In genomic region chr9:95048225-95049087, GRCh38 we compare ENCODE assay signal across 8 cellular contexts.
DNase-seq lines count a peak whose midpoint lies in the region; ATAC-seq and TF ChIP-seq lines count a peak whose summit lies in the region.

No MANE protein-coding gene starts in this region.

- no peaks in the 10 kb centered on the region for H3K9me3 Mint-ChIP-seq in activated naive CD8-positive, alpha-beta T cell treated with anti-CD3 and anti-CD28 coated beads, Interleukin-2, amount 10 ng/mL, durations not matched to agents 7 days and 5 days

- no peaks in the 10 kb centered on the region for H3K9me3 ChIP-seq in right atrium auricular region
- H3K9me3 ChIP-seq in gastrocnemius medialis, result no peaks in the 10 kb centered on the region

- H3K27me3 ChIP-seq in right atrium auricular region, result no peaks in the 10 kb centered on the region
- no peaks in the 10 kb centered on the region for H3K27me3 ChIP-seq in gastrocnemius medialis

- H3K4me3 ChIP-seq in right atrium auricular region, result peak overlapping the region; percentile 36 to 55
- peak overlapping the region; percentile 59 to 69 (median 64) for H3K4me3 ChIP-seq in gastrocnemius medialis

- TF ChIP-seq CTCF in right atrium auricular region (IDR thresholded peaks at IDR 0.05) (no peak), gastrocnemius medialis (IDR thresholded peaks at IDR 0.05 in 4 of 5, conservative IDR thresholded peaks at IDR 0.05 in 1 of 5) (no peak)

- peaks cover 49% of the 10 kb centered on the region for H3K27me3 Mint-ChIP-seq in activated naive CD8-positive, alpha-beta T cell treated with anti-CD3 and anti-CD28 coated beads, Interleukin-2, amount 10 ng/mL, durations not matched to agents 7 days and 5 days

- H3K4me1 ChIP-seq in right atrium auricular region (peaks cover 0 to 65% of the 10 kb centered on the region in 2 donors), gastrocnemius medialis (peaks cover 73 to 76% of the 10 kb centered on the region in 2 donors)

- peak overlapping the region; percentile 87 to 90 for H3K27ac ChIP-seq in right atrium auricular region
- peak overlapping the region; percentile 91 to 96 (median 92) for H3K27ac ChIP-seq in gastrocnemius medialis

- no peaks in the 10 kb centered on the region for H3K36me3 Mint-ChIP-seq in activated naive CD8-positive, alpha-beta T cell treated with anti-CD3 and anti-CD28 coated beads, Interleukin-2, amount 10 ng/mL, durations not matched to agents 7 days and 5 days

- H3K27ac Mint-ChIP-seq in activated naive CD8-positive, alpha-beta T cell treated with anti-CD3 and anti-CD28 coated beads, Interleukin-2, amount 10 ng/mL, durations not matched to agents 7 days and 5 days, result no peak overlapping the region

- POLR2A ChIA-PET in activated naive CD8-positive, alpha-beta T cell treated with anti-CD3 and anti-CD28 coated beads, Interleukin-2, amount 10 ng/mL, durations not matched to agents 7 days and 5 days (lab: Charles Lee), result no interaction called here

- peak; percentile 73 to 89 for TF ChIP-seq POLR2A in gastrocnemius medialis (IDR thresholded peaks at IDR 0.05)

- in situ Hi-C loops in gastrocnemius medialis (cut with MboI; ENCODE audit: low sequenced_read_pairs in 4 of 4), result loop anchor here in 1 of 4 donors (25.0 kb wide), 1 partner anchor 261 kb away; no protein-coding TSS in a partner anchor

- ATAC-seq in GM19351 (IDR thresholded peaks at IDR 0.05; ENCODE audit: unreplicated experiment) (peak; percentile 83), SK-N-SH treated with all-trans-retinoic acid at 6 μM for 48 hours (peak; percentile 72), gastrocnemius medialis (peak; percentile 50 to 65), GM18873 (IDR thresholded peaks at IDR 0.05; ENCODE audit: low FRiP score, unreplicated experiment) (no peak)
- peak; percentile 80 for ATAC-seq in activated naive CD8-positive, alpha-beta T cell treated with anti-CD3 and anti-CD28 coated beads, Interleukin-2, amount 10 ng/mL, durations not matched to agents 7 days and 5 days (ENCODE audit: low read depth)

- H3K36me3 ChIP-seq in right atrium auricular region, result peaks cover 7% of the 10 kb centered on the region
- H3K36me3 ChIP-seq in gastrocnemius medialis, result no peaks in the 10 kb centered on the region

- intact Hi-C loops in gastrocnemius medialis (cut with DNase I; ENCODE audit: low total_unique reads), result loop anchor here (2.0 kb wide), 1 partner anchor 44 kb away; no protein-coding TSS in a partner anchor

- peaks cover 6% of the 10 kb centered on the region for H3K4me1 Mint-ChIP-seq in activated naive CD8-positive, alpha-beta T cell treated with anti-CD3 and anti-CD28 coated beads, Interleukin-2, amount 10 ng/mL, durations not matched to agents 7 days and 5 days

- DNase-seq in AG20443 (ENCODE audit: low spot score) (peak; percentile 70), HUDEP-2 (lab: John Stamatoyannopoulos, UW; ENCODE audit: unreplicated experiment in 76 of 76) (peak in 59 of 76 experiments; percentile 8 to 75 (median 49)), right atrium auricular region (ENCODE audit: low spot score) (no peak), gastrocnemius medialis (peak; percentile 57 to 62)
- DNase-seq in activated naive CD8-positive, alpha-beta T cell treated with anti-CD3 and anti-CD28 coated beads, Interleukin-2, amount 10 ng/mL, durations not matched to agents 7 days and 5 days, result peak; percentile 48

- peak overlapping the region; percentile 62 for H3K4me3 Mint-ChIP-seq in activated naive CD8-positive, alpha-beta T cell treated with anti-CD3 and anti-CD28 coated beads, Interleukin-2, amount 10 ng/mL, durations not matched to agents 7 days and 5 days

TF ChIP-seq in SK-N-SH treated with all-trans-retinoic acid at 6 μM for 48 hours, 23 proteins besides CTCF, POLR2A, EP300 and RAD21 (continues in another document):
- no peak for TF ChIP-seq SNAI2 (CRISPR knock-in tag; IDR thresholded peaks at IDR 0.05)
- TF ChIP-seq OSR1 (CRISPR knock-in tag; IDR thresholded peaks at IDR 0.05), result no peak
- no peak for TF ChIP-seq ZNF565 (CRISPR knock-in tag; conservative IDR thresholded peaks at IDR 0.05; ENCODE audit: low read depth)
- TF ChIP-seq ZFP30 (CRISPR knock-in tag; IDR thresholded peaks at IDR 0.05), result no peak
- TF ChIP-seq PATZ1 (CRISPR knock-in tag; IDR thresholded peaks at IDR 0.05; ENCODE audit: borderline replicate concordance), result no peak
- no peak for TF ChIP-seq PPARA (CRISPR knock-in tag; IDR thresholded peaks at IDR 0.05; ENCODE audit: borderline replicate concordance)
- TF ChIP-seq CREB5 (CRISPR knock-in tag; IDR thresholded peaks at IDR 0.05; ENCODE audit: low read depth), result no peak
- TF ChIP-seq ZC3H10 (CRISPR knock-in tag; IDR thresholded peaks at IDR 0.05), result no peak
- no peak for TF ChIP-seq TOX (CRISPR knock-in tag; IDR thresholded peaks at IDR 0.05; ENCODE audit: borderline replicate concordance)
- TF ChIP-seq POU6F1 (CRISPR knock-in tag; IDR thresholded peaks at IDR 0.05; ENCODE audit: borderline replicate concordance, low read depth), result no peak
- no peak for TF ChIP-seq ZFP3 (CRISPR knock-in tag; IDR thresholded peaks at IDR 0.05)
- no peak for TF ChIP-seq CSRNP3 (CRISPR knock-in tag; IDR thresholded peaks at IDR 0.05)
- TF ChIP-seq ISL1 (CRISPR knock-in tag; IDR thresholded peaks at IDR 0.05), result no peak
- no peak for TF ChIP-seq ESRRG (CRISPR knock-in tag; IDR thresholded peaks at IDR 0.05)
- TF ChIP-seq ZNF8 (CRISPR knock-in tag; IDR thresholded peaks at IDR 0.05), result no peak
